ENCODE assay signal across 21 cellular contexts in genomic region chr2:229943770-229944449, GRCh38. TPM values are rescaled to one million over a fixed set of nuclear protein-coding genes. Genes with fewer than 3 reads are reported as not detected.
DNase-seq lines count a peak whose midpoint lies in the region; ATAC-seq and TF ChIP-seq lines count a peak whose summit lies in the region.
"Had no signal": no experiment of that assay in that cellular context is flagged by ENCODE, and none has a peak within 500 bp of the region (broad histone marks: within the 10 kb centered on the region; RNA-seq: fewer than 3 reads in every experiment).

No MANE protein-coding gene starts in this region.

- H3K27ac ChIP-seq in mesodermal cell (ENCODE audit: low read depth, low read length, severe bottlenecking): peak overlapping the region; percentile 30
- H3K27ac ChIP-seq: adrenal gland, parathyroid adenoma, WERI-Rb-1 had no signal

- peaks cover 8% of the 10 kb centered on the region for H3K36me3 Mint-ChIP-seq in WTC11
- H3K36me3 Mint-ChIP-seq: CD8-positive, alpha-beta T cell had no signal

- DNase-seq in ELF-1 (ENCODE audit: low read depth, low spot score): peak; percentile 45
- DNase-seq in KBM-7: peak; percentile 91
- DNase-seq in WTC11 (ENCODE audit: low spot score): no peak
- DNase-seq in DMS114 treated with DMSO at 0.1 percent for 48 hours (lab: John Stamatoyannopoulos, UW; ENCODE audit: unreplicated experiment): no peak
- no peak for DNase-seq in SKM-1 (lab: John Stamatoyannopoulos, UW; ENCODE audit: unreplicated experiment)
- no peak for DNase-seq in posterior cingulate gyrus
- DNase-seq: activated T-cell treated with anti-CD3 and anti-CD28 coated beads for 4 hours; adrenal gland; CD8-positive, alpha-beta T cell; erythroblast; foreskin melanocyte; HCEC 1CT; MG63; naive B cell; NCI-H1694 treated with DMSO at 0.1 percent for 48 hours; NCI-H69; Right ventricle myocardium superior; WERI-Rb-1 had no signal

- no peak overlapping the region for H3K27ac Mint-ChIP-seq in WTC11
- H3K27ac Mint-ChIP-seq: CD8-positive, alpha-beta T cell had no signal

- intact Hi-C loops in posterior cingulate gyrus (cut with DNase I): no loop called here

- WGBS in mesodermal cell (ENCODE audit: insufficient coverage in 2 of 2), 2 experiments: 80% methylated on average over 1 of the region's 5 CpGs; no CpG with 5 or more reads in 1 of the 2 experiments

- CTCF ChIA-PET in WTC11 (lab: Charles Lee): no interaction called here

- H3K4me1 ChIP-seq in mesodermal cell (ENCODE audit: control insufficient read depth, insufficient read depth, low read length, poor library complexity, severe bottlenecking): no peaks in the 10 kb centered on the region
- H3K4me1 ChIP-seq: adrenal gland, parathyroid adenoma had no signal

- H3K4me3 ChIP-seq in mesodermal cell (ENCODE audit: extremely low read depth, insufficient read depth, low read length, poor library complexity, severe bottlenecking): no peak overlapping the region
- H3K4me3 ChIP-seq: adrenal gland, MG63 had no signal

- 0 out of 2 replicates have a peak, but pooled peaks have one; percentile 35 for ATAC-seq in WTC11
- ATAC-seq in GM21528 (IDR thresholded peaks at IDR 0.05; ENCODE audit: low FRiP score, unreplicated experiment): no peak
- ATAC-seq: CD8-positive, alpha-beta T cell had no signal

- POLR2A ChIA-PET in WTC11 (lab: Charles Lee): interaction anchor here (0.6 kb wide), 1 partner anchor 22 kb away, joined by 3 read pairs; the partner anchor contains the start of gene TRIP12

- no peaks in the 10 kb centered on the region for H3K36me3 ChIP-seq in mesodermal cell (ENCODE audit: control insufficient read depth, insufficient read depth, low read length)
- H3K36me3 ChIP-seq: adrenal gland, MG63, WERI-Rb-1 had no signal

- no peaks in the 10 kb centered on the region for H3K27me3 Mint-ChIP-seq in WTC11 (ENCODE audit: low read depth)
- H3K27me3 Mint-ChIP-seq: naive B cell had no signal

- in situ Hi-C loops in KBM-7 (cut with MboI; ENCODE audit: low pct_unique_long_range_greater_than_20kb, low sequenced_read_pairs): no loop called here

- peaks cover 16% of the 10 kb centered on the region for H3K4me1 Mint-ChIP-seq in WTC11

- TF ChIP-seq CTCF in WTC11 (IDR thresholded peaks at IDR 0.05): no peak

- peaks cover 4% of the 10 kb centered on the region for H3K9me3 Mint-ChIP-seq in WTC11
- H3K9me3 Mint-ChIP-seq: CD8-positive, alpha-beta T cell; naive B cell had no signal

- H3K4me3 Mint-ChIP-seq in WTC11: no peak overlapping the region
- H3K4me3 Mint-ChIP-seq: CD8-positive, alpha-beta T cell; naive B cell had no signal

- no peaks in the 10 kb centered on the region for H3K9me3 ChIP-seq in mesodermal cell (ENCODE audit: control insufficient read depth, low read length)
- H3K9me3 ChIP-seq: adrenal gland, MG63 had no signal

TF ChIP-seq in WTC11, 78 proteins besides CTCF, POLR2A, EP300 and RAD21 (continues in another document):
- no peak for TF ChIP-seq ELF4 (CRISPR knock-in tag; IDR thresholded peaks at IDR 0.05; ENCODE audit: low read depth)
- no peak for TF ChIP-seq ATF1 (CRISPR knock-in tag; IDR thresholded peaks at IDR 0.05)
- no peak for TF ChIP-seq NR3C1 (CRISPR knock-in tag; conservative IDR thresholded peaks at IDR 0.05; ENCODE audit: low read depth)
- no peak for TF ChIP-seq ZNF317 (CRISPR knock-in tag; IDR thresholded peaks at IDR 0.05; ENCODE audit: borderline replicate concordance, low read depth)
- no peak for TF ChIP-seq TP53 (CRISPR knock-in tag; IDR thresholded peaks at IDR 0.05)
- no peak for TF ChIP-seq ZNF121 (CRISPR knock-in tag; IDR thresholded peaks at IDR 0.05)
- no peak for TF ChIP-seq FOXK1 (CRISPR knock-in tag; IDR thresholded peaks at IDR 0.05)
- no peak for TF ChIP-seq STAT6 (CRISPR knock-in tag; conservative IDR thresholded peaks at IDR 0.05; ENCODE audit: low read depth)
- TF ChIP-seq IRF1 (CRISPR knock-in tag; IDR thresholded peaks at IDR 0.05): no peak
- no peak for TF ChIP-seq PREB (CRISPR knock-in tag; IDR thresholded peaks at IDR 0.05; ENCODE audit: borderline replicate concordance)
- TF ChIP-seq IRF2 (CRISPR knock-in tag; IDR thresholded peaks at IDR 0.05; ENCODE audit: borderline replicate concordance, low read depth): no peak
- TF ChIP-seq TEAD4 (CRISPR knock-in tag; IDR thresholded peaks at IDR 0.05): no peak
- TF ChIP-seq ATF2 (CRISPR knock-in tag; IDR thresholded peaks at IDR 0.05; ENCODE audit: borderline replicate concordance, low read depth): no peak
- TF ChIP-seq ARID4B (CRISPR knock-in tag; IDR thresholded peaks at IDR 0.05; ENCODE audit: borderline replicate concordance): no peak

RNA-seq across cellular contexts. Expression of gene FBXO36, which starts 21.6 kb away (rescaled TPM):
- 4.0 to 5.3 TPM (median 4.6 TPM) in 3 replicates for total RNA-seq in WTC11 (2021)
- polyA plus RNA-seq in mesodermal cell (2013, experiment 1 of 2): 8.9 TPM
- 6.9 TPM for polyA plus RNA-seq in mesodermal cell (2013, experiment 2 of 2)

RNA-seq across cellular contexts. Expression of gene TRIP12, which starts 22.1 kb away (rescaled TPM):
- total RNA-seq in WTC11 (2021): 146 to 152 TPM (median 149 TPM) in 3 replicates
- polyA plus RNA-seq in mesodermal cell (2013, experiment 1 of 2): 104 TPM
- 103 TPM for polyA plus RNA-seq in mesodermal cell (2013, experiment 2 of 2)

Comparison
In these comparisons a context has a peak if more than half of its experiments do, and no peak if none do; other contexts are left out.
1. DNase-seq: peak in ELF-1 (single experiment) and KBM-7 (single experiment); none in WTC11 (single experiment), DMS114 treated with DMSO at 0.1 percent for 48 hours (single experiment), SKM-1 (single experiment) and posterior cingulate gyrus (0 of 10).